Comparison of ENCODE assay signal across 8 cellular contexts in the genomic region with DNA sequence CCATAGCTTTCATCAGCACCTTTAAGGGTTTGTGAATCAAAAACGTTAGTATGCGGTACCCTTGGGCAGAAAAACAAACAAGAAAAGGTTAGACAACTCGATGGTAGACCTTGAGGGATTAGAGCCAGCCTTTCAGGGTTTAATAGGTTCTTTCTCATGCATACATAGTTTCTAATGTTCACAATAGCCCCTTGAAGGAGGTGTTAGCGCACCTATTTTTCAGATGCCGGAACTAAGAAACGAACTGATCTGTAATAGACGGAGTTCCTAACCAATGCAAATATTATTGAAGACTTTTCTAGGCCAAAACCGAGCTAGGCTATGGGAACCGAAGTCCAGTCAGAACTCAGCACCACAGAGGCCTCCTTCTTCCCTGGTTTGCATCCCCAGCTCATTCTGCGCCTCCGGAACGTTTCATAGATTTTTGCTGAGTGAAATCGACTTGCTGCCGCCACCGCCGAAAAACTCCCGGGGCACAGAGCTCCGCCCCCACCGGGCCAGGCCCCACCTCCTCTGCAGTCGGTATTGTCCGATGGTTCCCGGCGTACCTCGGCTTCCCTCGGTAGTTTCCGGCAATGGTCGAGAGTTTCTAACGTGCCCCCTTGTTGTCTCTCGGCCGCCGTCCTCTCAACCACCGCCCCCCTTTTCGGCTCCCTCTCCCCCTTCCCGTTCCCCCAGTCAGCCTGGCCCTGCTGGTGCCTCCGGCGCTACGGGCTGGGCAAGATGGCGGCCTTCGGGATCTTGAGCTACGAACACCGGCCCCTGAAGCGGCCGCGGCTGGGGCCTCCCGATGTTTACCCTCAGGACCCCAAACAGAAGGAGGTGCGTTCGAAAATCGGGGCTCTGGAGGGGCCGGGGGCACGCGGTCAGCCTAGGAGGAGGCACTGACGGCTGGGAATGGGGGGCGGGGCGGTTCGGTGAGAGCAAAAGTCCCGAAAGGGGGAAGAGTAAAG. TPM values are rescaled to one million over a fixed set of nuclear protein-coding genes. Genes with fewer than 3 reads are reported as not detected.
DNase-seq lines count a peak whose midpoint lies in the region; FAIRE-seq and TF ChIP-seq lines count a peak whose summit lies in the region.

A gene (plus strand): TSS at position 565 of the 953 bp plus-strand sequence. CDS start 159 bp downstream, at position 724.

- H4K20me1 ChIP-seq in MM.1S (ENCODE audit: insufficient read depth, low read length), result no peaks in the 10 kb centered on the region
- no peaks in the 10 kb centered on the region for H4K20me1 ChIP-seq in SK-N-SH (ENCODE audit: insufficient read depth)

- peak; percentile 84 for FAIRE-seq in G401.6 (lab: Jason Lieb, UNC)

- POLR2A ChIA-PET in SK-N-SH (lab: Yijun Ruan, JAX), result interaction anchor here (0.9 to 2.0 kb wide), 4 partner anchors 9 to 64 kb away, joined by 3 to 8 read pairs (median 4); no protein-coding TSS in a partner anchor

- H3K4me3 ChIP-seq in HAP-1 (peak within 1 kb of the TSS; percentile 94), MM.1S (ENCODE audit: low read length) (peak within 1 kb of the TSS; percentile 74), SK-N-SH (ENCODE audit: low read depth in 2 of 2, low read length in 1 of 2) (peak within 1 kb of the TSS; percentile 62 to 70)

- CTCF ChIA-PET in SK-N-SH (lab: Yijun Ruan, JAX), result interaction anchor here (0.6 to 4.9 kb wide), 6 partner anchors 11 to 147 kb away, joined by 3 to 27 read pairs (median 3); a partner anchor contains a TSS

- H3K4me1 ChIP-seq in HAP-1, result peaks cover 18% of the 10 kb centered on the region
- H3K4me1 ChIP-seq in MM.1S (ENCODE audit: low read length), result 0 out of 2 replicates have a peak, but pooled peaks cover 3% of the 10 kb centered on the region
- peaks cover 0 to 8% of the 10 kb centered on the region in 2 experiments; a peak in 1 of 4 replicates for H3K4me1 ChIP-seq in SK-N-SH (ENCODE audit: control insufficient read depth in 1 of 2, insufficient read depth in 2 of 2, low read depth in 1 of 2, low read length in 1 of 2)

- peak; percentile 84 to 94 for DNase-seq in HAP-1 (ENCODE audit: low spot score in 2 of 2)
- peak; percentile 71 for DNase-seq in MM.1S
- DNase-seq in SK-N-SH, result peak; percentile 88
- DNase-seq in activated naive CD4-positive, alpha-beta T cell treated with anti-CD3 and anti-CD28 coated beads, Interleukin-2, amount 50 U/mL, for 16 hours, result peak; percentile 82
- DNase-seq in germinal center (ENCODE audit: low spot score), result peak; percentile 80
- peak in 55 of 56 donors; percentile 11 to 93 (median 73) for DNase-seq in nucleus accumbens (lab: John Stamatoyannopoulos, UW)
- peak; percentile 3 to 84 (median 65) for DNase-seq in substantia nigra (lab: John Stamatoyannopoulos, UW)

- H3K9me2 ChIP-seq in MM.1S (replicated peaks; ENCODE audit: insufficient read depth, low read length) (no peaks in the 10 kb centered on the region), SK-N-SH (no peaks in the 10 kb centered on the region)

- H3K27me3 ChIP-seq in HAP-1 (ENCODE audit: low read depth), result no peaks in the 10 kb centered on the region
- no peaks in the 10 kb centered on the region for H3K27me3 ChIP-seq in MM.1S (replicated peaks; ENCODE audit: insufficient read depth, low read length)
- H3K27me3 ChIP-seq in SK-N-SH (ENCODE audit: insufficient read depth), result no peaks in the 10 kb centered on the region; the same call in 1 of the 2 replicates

- TF ChIP-seq EP300 in SK-N-SH (IDR thresholded peaks at IDR 0.05; ENCODE audit: borderline replicate concordance in 1 of 2, low read depth in 1 of 2, low read length in 1 of 2), result no peak

- H2AFZ ChIP-seq in MM.1S (ENCODE audit: low read length) (peak within 1 kb of the TSS; percentile 65), SK-N-SH (ENCODE audit: low read depth) (peak within 1 kb of the TSS; percentile 98)

- H3K4me2 ChIP-seq in MM.1S (ENCODE audit: low read depth, low read length) (peak within 1 kb of the TSS; percentile 57), SK-N-SH (peak within 1 kb of the TSS; percentile 85)

- H3K27ac ChIP-seq in MM.1S (ENCODE audit: low read length) (peak within 1 kb of the TSS; percentile 3; the same call in 1 of the 2 replicates), SK-N-SH (ENCODE audit: low read depth in 2 of 2, low read length in 1 of 2) (peak within 1 kb of the TSS; percentile 53 to 62; a peak in 3 of 4 replicates), substantia nigra (ENCODE audit: low read depth, low read length, poor library complexity, severe bottlenecking) (peak within 1 kb of the TSS; percentile 74)

- H3F3A ChIP-seq in MM.1S (ENCODE audit: insufficient read depth, low read length), result no peaks in the 10 kb centered on the region
- no peaks in the 10 kb centered on the region for H3F3A ChIP-seq in SK-N-SH (replicated peaks; ENCODE audit: insufficient read depth)

- H3K36me3 ChIP-seq in HAP-1 (replicated peaks) (peaks cover 42% of the 10 kb centered on the region), MM.1S (replicated peaks; ENCODE audit: insufficient read depth, low read length) (no peaks in the 10 kb centered on the region; the same call in 1 of the 2 replicates), SK-N-SH (replicated peaks in 1 of 2; ENCODE audit: control insufficient read depth in 1 of 2, insufficient read depth in 2 of 2, low read length in 1 of 2) (peaks cover 12 to 30% of the 10 kb centered on the region in 2 experiments)

- no peak for TF ChIP-seq RAD21 in SK-N-SH (IDR thresholded peaks at IDR 0.05; ENCODE audit: low read length)

- in situ Hi-C loops in HAP-1 (cut with MboI; ENCODE audit: low sequenced_read_pairs), result no loop called here

- peaks cover 8% of the 10 kb centered on the region for H3K79me2 ChIP-seq in MM.1S (ENCODE audit: low read length)
- H3K79me2 ChIP-seq in SK-N-SH (ENCODE audit: insufficient read depth), result peaks cover 13% of the 10 kb centered on the region; the same call in 1 of the 2 replicates

- TF ChIP-seq CTCF in MM.1S (IDR thresholded peaks at IDR 0.05; ENCODE audit: low read length) (no peak), SK-N-SH (IDR thresholded peaks at IDR 0.05) (no peak)

- H3K9me3 ChIP-seq in HAP-1 (no peaks in the 10 kb centered on the region), MM.1S (replicated peaks; ENCODE audit: insufficient read depth, low read length) (no peaks in the 10 kb centered on the region), SK-N-SH (no peaks in the 10 kb centered on the region)

- peak within 1 kb of the TSS; percentile 89 for H3K9ac ChIP-seq in MM.1S (ENCODE audit: low read length)
- H3K9ac ChIP-seq in SK-N-SH, result peak within 1 kb of the TSS; percentile 84

- WGBS in SK-N-SH (ENCODE audit: low lambda C conversion rate), result 9% methylated on average over 50 of the region's 56 CpGs

TF ChIP-seq in SK-N-SH, 30 proteins besides CTCF, POLR2A, EP300 and RAD21:
- TF ChIP-seq SMC3 (IDR thresholded peaks at IDR 0.05; ENCODE audit: low read depth, low read length) (no peak), EZH2phosphoT487 (IDR thresholded peaks at IDR 0.05; ENCODE audit: borderline replicate concordance, low read depth) (no peak), POLR2AphosphoS5 (IDR thresholded peaks at IDR 0.05; ENCODE audit: low read depth, low read length) (peak; percentile 44), YY1 (IDR thresholded peaks at IDR 0.05; ENCODE audit: low read depth) (peak; percentile 89), MXI1 (IDR thresholded peaks at IDR 0.05; ENCODE audit: low read depth, low read length) (no peak), NFIC (IDR thresholded peaks at IDR 0.05; ENCODE audit: borderline replicate concordance) (no peak), RXRA (IDR thresholded peaks at IDR 0.05; ENCODE audit: borderline replicate concordance, low read depth) (no peak)
- TF ChIP-seq, protein P1, sequence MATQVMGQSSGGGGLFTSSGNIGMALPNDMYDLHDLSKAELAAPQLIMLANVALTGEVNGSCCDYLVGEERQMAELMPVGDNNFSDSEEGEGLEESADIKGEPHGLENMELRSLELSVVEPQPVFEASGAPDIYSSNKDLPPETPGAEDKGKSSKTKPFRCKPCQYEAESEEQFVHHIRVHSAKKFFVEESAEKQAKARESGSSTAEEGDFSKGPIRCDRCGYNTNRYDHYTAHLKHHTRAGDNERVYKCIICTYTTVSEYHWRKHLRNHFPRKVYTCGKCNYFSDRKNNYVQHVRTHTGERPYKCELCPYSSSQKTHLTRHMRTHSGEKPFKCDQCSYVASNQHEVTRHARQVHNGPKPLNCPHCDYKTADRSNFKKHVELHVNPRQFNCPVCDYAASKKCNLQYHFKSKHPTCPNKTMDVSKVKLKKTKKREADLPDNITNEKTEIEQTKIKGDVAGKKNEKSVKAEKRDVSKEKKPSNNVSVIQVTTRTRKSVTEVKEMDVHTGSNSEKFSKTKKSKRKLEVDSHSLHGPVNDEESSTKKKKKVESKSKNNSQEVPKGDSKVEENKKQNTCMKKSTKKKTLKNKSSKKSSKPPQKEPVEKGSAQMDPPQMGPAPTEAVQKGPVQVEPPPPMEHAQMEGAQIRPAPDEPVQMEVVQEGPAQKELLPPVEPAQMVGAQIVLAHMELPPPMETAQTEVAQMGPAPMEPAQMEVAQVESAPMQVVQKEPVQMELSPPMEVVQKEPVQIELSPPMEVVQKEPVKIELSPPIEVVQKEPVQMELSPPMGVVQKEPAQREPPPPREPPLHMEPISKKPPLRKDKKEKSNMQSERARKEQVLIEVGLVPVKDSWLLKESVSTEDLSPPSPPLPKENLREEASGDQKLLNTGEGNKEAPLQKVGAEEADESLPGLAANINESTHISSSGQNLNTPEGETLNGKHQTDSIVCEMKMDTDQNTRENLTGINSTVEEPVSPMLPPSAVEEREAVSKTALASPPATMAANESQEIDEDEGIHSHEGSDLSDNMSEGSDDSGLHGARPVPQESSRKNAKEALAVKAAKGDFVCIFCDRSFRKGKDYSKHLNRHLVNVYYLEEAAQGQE (IDR thresholded peaks at IDR 0.05; ENCODE audit: low read depth, low read length), result no peak
- TF ChIP-seq, protein P2, sequence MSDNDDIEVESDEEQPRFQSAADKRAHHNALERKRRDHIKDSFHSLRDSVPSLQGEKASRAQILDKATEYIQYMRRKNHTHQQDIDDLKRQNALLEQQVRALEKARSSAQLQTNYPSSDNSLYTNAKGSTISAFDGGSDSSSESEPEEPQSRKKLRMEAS (IDR thresholded peaks at IDR 0.05; ENCODE audit: low read depth), result 0 out of 2 replicates have a peak, but pooled peaks have one; percentile 24

RNA-seq across cellular contexts. Expression of the gene that starts here (rescaled TPM):
- 11.3 and 18.5 TPM in 2 replicates for polyA plus RNA-seq in SK-N-SH (2012; rRNA removed)
- 8.6 and 9.8 TPM in 2 replicates for polyA plus RNA-seq in SK-N-SH (2012; cell fraction: cytosol; rRNA removed)
- 51.1 and 57.3 TPM in 2 replicates for polyA plus RNA-seq in SK-N-SH (2012; cell fraction: nucleus; rRNA removed)

Comparison
In these comparisons a context has a peak if more than half of its experiments do, and no peak if none do; other contexts are left out.
1. Peak in every context shown above with its lines: DNase-seq, H3K4me3 ChIP-seq and H3K27ac ChIP-seq.
2. H3K27ac ChIP-seq: peak in every context shown above with its lines; median percentile 74 in substantia nigra; 58 in SK-N-SH; 3 in MM.1S.